Comparison of ENCODE assay signal across 8 cellular contexts in the genomic region with DNA sequence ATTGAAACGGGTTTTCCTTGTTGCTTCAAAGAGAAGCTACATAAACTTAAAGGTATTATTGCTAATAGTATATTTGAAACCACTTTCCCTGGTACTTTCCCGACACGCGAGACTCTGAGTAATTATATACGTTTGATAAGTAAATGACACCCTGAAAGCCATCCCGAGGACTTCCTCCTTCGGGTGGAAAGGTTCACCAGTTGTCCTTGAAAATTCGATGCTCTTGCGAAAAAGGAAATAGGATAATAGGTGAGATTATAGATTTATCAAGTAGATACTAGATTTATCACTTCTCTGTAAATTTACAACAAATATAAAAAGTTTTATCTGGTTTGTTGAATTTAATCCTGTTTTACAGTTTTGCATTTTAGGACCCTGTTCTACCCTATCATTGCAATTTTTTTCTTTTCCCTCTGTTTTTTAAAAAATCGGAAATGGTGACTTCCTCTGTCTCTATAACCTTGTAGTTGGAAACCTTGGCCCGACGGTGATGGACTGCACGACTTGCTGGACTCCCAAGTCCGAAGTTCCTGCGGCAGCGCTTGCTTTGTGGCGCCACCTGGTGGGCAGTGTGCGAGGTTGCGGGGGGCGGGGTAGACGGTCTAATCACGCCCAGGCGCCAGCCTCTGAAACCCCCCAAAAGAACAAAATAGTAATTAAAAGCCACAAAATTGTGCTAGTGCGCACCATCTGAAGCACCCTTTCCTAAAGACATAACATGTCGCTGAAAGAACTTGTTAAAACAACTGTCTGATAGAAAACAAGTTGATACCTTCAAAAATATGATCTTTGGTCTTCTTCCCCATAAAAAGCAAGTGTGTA. TPM values are rescaled to one million over a fixed set of nuclear protein-coding genes. Genes with fewer than 3 reads are reported as not detected.
A peak's percentile ranks its signal among the peaks of the same experiment; 100 is the strongest.
DNase-seq lines count a peak whose midpoint lies in the region; ATAC-seq and TF ChIP-seq lines count a peak whose summit lies in the region.

No MANE protein-coding gene starts in this region.

- peaks cover 34% of the 10 kb centered on the region; the same call in 1 of the 2 replicates for H3F3A ChIP-seq in GM23338 (replicated peaks; ENCODE audit: low read depth)

- H3K4me1 ChIP-seq in GM23338 (ENCODE audit: insufficient read depth): peaks cover 38% of the 10 kb centered on the region
- H3K4me1 ChIP-seq in duodenal mucosa (ENCODE audit: control insufficient read depth in 1 of 2, insufficient read depth in 2 of 2, low read length in 2 of 2): peaks cover 23 to 43% of the 10 kb centered on the region in 2 donors

- TF ChIP-seq CTCF in AG10803 (conservative IDR thresholded peaks at IDR 0.05; ENCODE audit: low read length) (peak; percentile 84), GM23338 (conservative IDR thresholded peaks at IDR 0.05; ENCODE audit: low read depth in 2 of 2) (peak; percentile 93 to 97)

- peaks cover 99% of the 10 kb centered on the region for H3K27me3 Mint-ChIP-seq in GM23338 (ENCODE audit: insufficient read depth, low read depth, poor library complexity)
- H3K27me3 Mint-ChIP-seq in activated CD4-positive, alpha-beta T cell treated with anti-CD3 and anti-CD28 coated beads, Interleukin-2, amount 10 ng/mL, durations not matched to agents 7 days and 5 days: peaks cover 75% of the 10 kb centered on the region

- peak overlapping the region; percentile 93 for H3K4me2 ChIP-seq in GM23338

- H3K27ac ChIP-seq in GM23338 (ENCODE audit: low read depth): no peak overlapping the region
- H3K27ac ChIP-seq in duodenal mucosa (ENCODE audit: low read depth, low read length): no peak overlapping the region

- no peak overlapping the region for H2AFZ ChIP-seq in GM23338

- no peak overlapping the region for H3K9ac ChIP-seq in duodenal mucosa (ENCODE audit: low read depth in 1 of 2, low read length in 2 of 2)

- H3K9me2 ChIP-seq in GM23338 (ENCODE audit: insufficient read depth): no peaks in the 10 kb centered on the region

- no peaks in the 10 kb centered on the region for H3K9me3 ChIP-seq in duodenal mucosa (ENCODE audit: control insufficient read depth in 1 of 2, low read length in 2 of 2)

- H3K27ac Mint-ChIP-seq in GM23338: no peak overlapping the region
- H3K27ac Mint-ChIP-seq in activated CD4-positive, alpha-beta T cell treated with anti-CD3 and anti-CD28 coated beads, Interleukin-2, amount 10 ng/mL, durations not matched to agents 7 days and 5 days: no peak overlapping the region

- peak overlapping the region; percentile 84 for H3K4me3 ChIP-seq in AG10803 (ENCODE audit: low read length)
- peak overlapping the region; percentile 62 for H3K4me3 ChIP-seq in GM23338
- peak overlapping the region; percentile 69 to 76 for H3K4me3 ChIP-seq in duodenal mucosa (ENCODE audit: low read depth in 1 of 2, low read length in 2 of 2)

- H3K36me3 ChIP-seq in GM23338 (ENCODE audit: insufficient read depth) (no peaks in the 10 kb centered on the region), duodenal mucosa (ENCODE audit: control insufficient read depth in 1 of 2, insufficient read depth in 2 of 2, low read length in 2 of 2) (no peaks in the 10 kb centered on the region)

- CTCF ChIA-PET in activated CD4-positive, alpha-beta T cell treated with anti-CD3 and anti-CD28 coated beads, Interleukin-2, amount 10 ng/mL, durations not matched to agents 7 days and 5 days (lab: Charles Lee): interaction anchor here (0.7 to 8.2 kb wide), 11 partner anchors 8 to 508 kb away, joined by 3 to 45 read pairs (median 4); partner anchors contain the start of gene DLX1

- H3K4me3 Mint-ChIP-seq in GM23338: peak overlapping the region; percentile 74
- H3K4me3 Mint-ChIP-seq in activated CD4-positive, alpha-beta T cell treated with anti-CD3 and anti-CD28 coated beads, Interleukin-2, amount 10 ng/mL, durations not matched to agents 7 days and 5 days: peak overlapping the region; percentile 74

- H3K36me3 Mint-ChIP-seq in GM23338 (ENCODE audit: low read depth): peaks cover 3% of the 10 kb centered on the region; the same call in 1 of the 3 replicates
- peaks cover 6% of the 10 kb centered on the region for H3K36me3 Mint-ChIP-seq in activated CD4-positive, alpha-beta T cell treated with anti-CD3 and anti-CD28 coated beads, Interleukin-2, amount 10 ng/mL, durations not matched to agents 7 days and 5 days (ENCODE audit: low read depth)

- no peaks in the 10 kb centered on the region for H3K79me2 ChIP-seq in GM23338 (replicated peaks; ENCODE audit: insufficient read depth)

- peaks cover 41% of the 10 kb centered on the region for H3K4me1 Mint-ChIP-seq in GM23338
- H3K4me1 Mint-ChIP-seq in activated CD4-positive, alpha-beta T cell treated with anti-CD3 and anti-CD28 coated beads, Interleukin-2, amount 10 ng/mL, durations not matched to agents 7 days and 5 days: peaks cover 59% of the 10 kb centered on the region

- ATAC-seq in GM23338 (peak; percentile 9), GM21723 (IDR thresholded peaks at IDR 0.05; ENCODE audit: unreplicated experiment) (no peak)

- peaks cover 20% of the 10 kb centered on the region; the same call in 1 of the 2 replicates for H4K20me1 ChIP-seq in GM23338 (replicated peaks; ENCODE audit: insufficient read depth)

- POLR2A ChIA-PET in activated CD4-positive, alpha-beta T cell treated with anti-CD3 and anti-CD28 coated beads, Interleukin-2, amount 10 ng/mL, durations not matched to agents 7 days and 5 days (lab: Charles Lee): no interaction called here

- H3K9me3 Mint-ChIP-seq in GM23338: peaks cover 3% of the 10 kb centered on the region; the same call in 1 of the 3 replicates
- H3K9me3 Mint-ChIP-seq in activated CD4-positive, alpha-beta T cell treated with anti-CD3 and anti-CD28 coated beads, Interleukin-2, amount 10 ng/mL, durations not matched to agents 7 days and 5 days: no peaks in the 10 kb centered on the region

- H3K27me3 ChIP-seq in GM23338 (ENCODE audit: insufficient read depth) (peaks cover 98% of the 10 kb centered on the region), duodenal mucosa (ENCODE audit: control insufficient read depth in 1 of 2, insufficient read depth in 2 of 2, low read length in 2 of 2) (peaks cover 83 to 87% of the 10 kb centered on the region in 2 donors)

- DNase-seq in AG10803 (ENCODE audit: low read depth) (peak; percentile 86), GM23338 (ENCODE audit: low spot score) (peak; percentile 88), NCI-H460 (ENCODE audit: extremely low read depth, low read depth) (peak; percentile 86), medulla oblongata (ENCODE audit: extremely low spot score) (peak; percentile 81)
- DNase-seq in activated CD4-positive, alpha-beta T cell treated with anti-CD3 and anti-CD28 coated beads, Interleukin-2, amount 10 ng/mL, durations not matched to agents 7 days and 5 days: peak; percentile 73
- DNase-seq in stimulated activated CD8-positive, alpha-beta memory T cell treated with anti-CD3 and anti-CD28 coated beads, Interleukin-7, amount 100 ng/mL, for 4 hours (ENCODE audit: low read depth in 2 of 2): peak; percentile 30 to 58

TF ChIP-seq in GM23338, 12 proteins besides CTCF, POLR2A, EP300 and RAD21:
- TF ChIP-seq ZNF331 (CRISPR knock-in tag; IDR thresholded peaks at IDR 0.05; ENCODE audit: low read depth) (no peak), EZH2 (IDR thresholded peaks at IDR 0.05; ENCODE audit: low read depth, unreplicated experiment) (peak; percentile 46)
TF ChIP-seq in GM23338: peak in this region for 1.

RNA-seq across cellular contexts. Expression of gene DLX2, which starts 1.0 kb away (rescaled TPM):
- total RNA-seq in GM23338 (2014; rRNA removed; shearing (Covaris generic)): 0.16 and 0.24 TPM in 2 replicates
- polyA plus RNA-seq in GM23338 (2016; fragmentation: Nextera tagmentation; extraction: Ambion mirVana): 0.08 and 0.19 TPM in 2 replicates
- 1.0 and 1.9 TPM in 2 replicates for total RNA-seq in NCI-H460 (2014; rRNA removed; shearing (Covaris generic))
- 0.39 and 0.70 TPM in 2 replicates for polyA plus RNA-seq in NCI-H460 (2014; cell fraction: nucleus; rRNA removed)
- not detected for total RNA-seq in activated CD4-positive, alpha-beta T cell treated with anti-CD3 and anti-CD28 coated beads, Interleukin-2, amount 10 ng/mL, durations not matched to agents 7 days and 5 days

RNA-seq across cellular contexts. Expression of gene DLX1, which starts 18.4 kb away (rescaled TPM):
- total RNA-seq in GM23338 (2014; rRNA removed; shearing (Covaris generic)): not detected in 2 replicates
- polyA plus RNA-seq in GM23338 (2016; fragmentation: Nextera tagmentation; extraction: Ambion mirVana): not detected in 2 replicates
- total RNA-seq in NCI-H460 (2014; rRNA removed; shearing (Covaris generic)): 3.8 and 6.7 TPM in 2 replicates
- 4.5 and 6.9 TPM in 2 replicates for polyA plus RNA-seq in NCI-H460 (2014; cell fraction: nucleus; rRNA removed)
- not detected for total RNA-seq in activated CD4-positive, alpha-beta T cell treated with anti-CD3 and anti-CD28 coated beads, Interleukin-2, amount 10 ng/mL, durations not matched to agents 7 days and 5 days
